In genomic region chr21:27403011-27403410, GRCh38 we compare ENCODE assay signal across 19 cellular contexts.
DNase-seq lines count a peak whose midpoint lies in the region; ATAC-seq, FAIRE-seq and TF ChIP-seq lines count a peak whose summit lies in the region.
"Had no signal": no experiment of that assay in that cellular context is flagged by ENCODE, and none has a peak within 500 bp of the region (broad histone marks: within the 10 kb centered on the region; RNA-seq: fewer than 3 reads in every experiment).

No MANE protein-coding gene starts in this region.

- ATAC-seq in IMR-90 (ENCODE audit: low read depth) (no peak), WTC11 (no peak), HG02588 (IDR thresholded peaks at IDR 0.05; ENCODE audit: unreplicated experiment) (no peak)
- ATAC-seq: CD8-positive, alpha-beta T cell; HCT116 had no signal

- H4K91ac ChIP-seq in IMR-90 (ENCODE audit: insufficient read depth, low read depth, low read length) = no peak overlapping the region

- DNase-seq in IMR-90 (no peak), WTC11 (ENCODE audit: low spot score) (no peak), keratinocyte (ENCODE audit: low read depth, low spot score) (no peak), NCI-H2196 treated with DMSO at 0.1 percent for 48 hours (lab: John Stamatoyannopoulos, UW; ENCODE audit: unreplicated experiment) (no peak), brain microvascular endothelial cell (no peak)
- DNase-seq: Caco-2; CD4-positive, CD25-positive, alpha-beta regulatory T cell; CD8-positive, alpha-beta T cell; DMS153; DND-41; GM23248; H9 had no signal

- TF ChIP-seq POLR2A in IMR-90 (IDR thresholded peaks at IDR 0.05; ENCODE audit: low read depth, low read length) = no peak

- H3K79me2 ChIP-seq in keratinocyte (ENCODE audit: control insufficient read depth, insufficient read depth, low read length) = no peaks in the 10 kb centered on the region

- no peak overlapping the region for H3K18ac ChIP-seq in IMR-90 (ENCODE audit: low read depth, low read length)

- TF ChIP-seq RAD21 in IMR-90 (IDR thresholded peaks at IDR 0.05; ENCODE audit: low read length) = no peak

- H3K9me3 ChIP-seq in IMR-90 (ENCODE audit: control insufficient read depth, insufficient read depth, low read length) (no peaks in the 10 kb centered on the region), keratinocyte (ENCODE audit: control insufficient read depth, low read depth, low read length) (no peaks in the 10 kb centered on the region)
- H3K9me3 ChIP-seq: BLaER1, Caco-2 had no signal

- H3K27ac ChIP-seq in IMR-90 (ENCODE audit: insufficient read depth, low read length) (no peak overlapping the region), keratinocyte (ENCODE audit: control insufficient read depth, insufficient read depth, low read length) (no peak overlapping the region), brain microvascular endothelial cell (no peak overlapping the region)
- H3K27ac ChIP-seq: 22Rv1, BLaER1, C4-2B, GM23248 had no signal

- H3K23ac ChIP-seq in IMR-90 (ENCODE audit: low read depth, low read length) = no peak overlapping the region

- no peak overlapping the region for H2BK120ac ChIP-seq in IMR-90 (ENCODE audit: low read depth, low read length)

- H3K27me3 ChIP-seq in IMR-90 (ENCODE audit: control insufficient read depth, insufficient read depth, low read length) = no peaks in the 10 kb centered on the region
- no peaks in the 10 kb centered on the region for H3K27me3 ChIP-seq in keratinocyte (ENCODE audit: control insufficient read depth, extremely low read depth, insufficient read depth, low read length)
- no peaks in the 10 kb centered on the region for H3K27me3 ChIP-seq in brain microvascular endothelial cell (replicated peaks)
- H3K27me3 ChIP-seq: BLaER1 had no signal

- no peak overlapping the region; the same call in 1 of the 2 replicates for H3K14ac ChIP-seq in IMR-90 (replicated peaks; ENCODE audit: low read depth, low read length)

- H4K20me1 ChIP-seq in IMR-90 (ENCODE audit: insufficient read depth, low read length) (no peaks in the 10 kb centered on the region), keratinocyte (ENCODE audit: control insufficient read depth, extremely low read depth, insufficient read depth, low read length) (no peaks in the 10 kb centered on the region)
- H4K20me1 ChIP-seq: BLaER1 had no signal

- no peaks in the 10 kb centered on the region for H3K36me3 Mint-ChIP-seq in WTC11
- H3K36me3 Mint-ChIP-seq: CD4-positive, CD25-positive, alpha-beta regulatory T cell; CD8-positive, alpha-beta T cell had no signal

- H3K27ac Mint-ChIP-seq in WTC11 = no peak overlapping the region
- H3K27ac Mint-ChIP-seq: B cell; CD4-positive, CD25-positive, alpha-beta regulatory T cell; CD8-positive, alpha-beta T cell; H9 had no signal

- H3K9ac ChIP-seq in IMR-90 (ENCODE audit: low read depth, low read length) (no peak overlapping the region), keratinocyte (ENCODE audit: control insufficient read depth, extremely low read depth, insufficient read depth, low read length) (no peak overlapping the region)
- H3K9ac ChIP-seq: BLaER1, GM23248 had no signal

- H3K4me3 Mint-ChIP-seq in WTC11 = no peak overlapping the region
- H3K4me3 Mint-ChIP-seq: B cell; CD4-positive, CD25-positive, alpha-beta regulatory T cell; CD8-positive, alpha-beta T cell; H9 had no signal

- H3K4me1 Mint-ChIP-seq in WTC11 = peaks cover 27% of the 10 kb centered on the region
- H3K4me1 Mint-ChIP-seq: B cell; CD4-positive, CD25-positive, alpha-beta regulatory T cell had no signal

- no peaks in the 10 kb centered on the region for H3K79me1 ChIP-seq in IMR-90 (ENCODE audit: low read depth in 1 of 2, low read length in 2 of 2)

- dilution Hi-C loops in IMR-90 (cut with HindIII; ENCODE audit: low sequenced_read_pairs, unreplicated experiment) = no loop called here
- dilution Hi-C loops in keratinocyte (cut with MboI; ENCODE audit: extremely low pct_ligation_motif_present, low sequenced_read_pairs) = no loop called here

- no CpG with 5 or more reads among the region's 3 CpGs for WGBS in IMR-90 (ENCODE audit: extremely low coverage in 2 of 2, insufficient read length in 1 of 2), 2 experiments

- H3K56ac ChIP-seq in IMR-90 (ENCODE audit: extremely low read depth, insufficient read depth, low read length) = no peak overlapping the region

- H3K4ac ChIP-seq in IMR-90 (ENCODE audit: low read depth, low read length) = no peak overlapping the region

- H3K36me3 ChIP-seq in IMR-90 (ENCODE audit: control insufficient read depth, insufficient read depth, low read length) (no peaks in the 10 kb centered on the region), keratinocyte (ENCODE audit: control insufficient read depth in 2 of 2, extremely low read depth in 1 of 2, insufficient read depth in 2 of 2, low read length in 2 of 2) (no peaks in the 10 kb centered on the region), brain microvascular endothelial cell (replicated peaks) (no peaks in the 10 kb centered on the region)
- H3K36me3 ChIP-seq: BLaER1 had no signal

- FAIRE-seq in keratinocyte (lab: Jason Lieb, UNC) = no peak
- FAIRE-seq: GM12892 had no signal

- H3K4me3 ChIP-seq in IMR-90 (ENCODE audit: insufficient read depth, low read depth, low read length) (no peak overlapping the region), keratinocyte (ENCODE audit: control insufficient read depth in 2 of 3, extremely low read depth in 1 of 3, insufficient read depth in 2 of 3, low read depth in 1 of 3, low read length in 3 of 3) (no peak overlapping the region), brain microvascular endothelial cell (ENCODE audit: low read depth, low read length) (no peak overlapping the region)
- H3K4me3 ChIP-seq: BLaER1, GM23248 had no signal

- peak overlapping the region in 1 of 2 experiments; percentile 37; a peak in 1 of 4 replicates for H4K8ac ChIP-seq in IMR-90 (ENCODE audit: low read depth in 2 of 2, low read length in 2 of 2)

- H2BK20ac ChIP-seq in IMR-90 (ENCODE audit: low read depth, low read length) = no peak overlapping the region

- H2BK15ac ChIP-seq in IMR-90 (ENCODE audit: low read depth, low read length) = 0 out of 3 replicates have a peak overlapping the region, but pooled peaks have one; percentile 48

- H2AFZ ChIP-seq in IMR-90 (replicated peaks; ENCODE audit: low read length, poor library complexity) (no peak overlapping the region), keratinocyte (ENCODE audit: control insufficient read depth, low read length) (peak overlapping the region; percentile 13)
- H2AFZ ChIP-seq: GM23248 had no signal

- H3K4me1 ChIP-seq in IMR-90 (ENCODE audit: control insufficient read depth, insufficient read depth, low read length) = 0 out of 2 replicates have a peak, but pooled peaks cover 1% of the 10 kb centered on the region
- H3K4me1 ChIP-seq in keratinocyte (ENCODE audit: control insufficient read depth, extremely low read depth, insufficient read depth, low read length) = no peaks in the 10 kb centered on the region
- H3K4me1 ChIP-seq: BLaER1, Caco-2 had no signal

- no peaks in the 10 kb centered on the region for H3K27me3 Mint-ChIP-seq in WTC11 (ENCODE audit: low read depth)
- H3K27me3 Mint-ChIP-seq: B cell; CD4-positive, CD25-positive, alpha-beta regulatory T cell had no signal

- CTCF ChIA-PET in IMR-90 (lab: Yijun Ruan, JAX) (interaction anchor here (0.6 kb wide), 1 partner anchor 383 kb away, joined by 3 read pairs; no protein-coding TSS in a partner anchor), WTC11 (lab: Charles Lee) (no interaction called here)

- no peak overlapping the region for H2BK5ac ChIP-seq in IMR-90 (ENCODE audit: low read depth, low read length, poor library complexity, severe bottlenecking)

- H3K9me1 ChIP-seq in IMR-90 (ENCODE audit: insufficient read depth, low read length) (0 out of 2 replicates have a peak, but pooled peaks cover 2% of the 10 kb centered on the region), keratinocyte (ENCODE audit: control insufficient read depth, extremely low read depth, insufficient read depth, low read length) (no peaks in the 10 kb centered on the region)

- H2AK5ac ChIP-seq in IMR-90 (ENCODE audit: low read depth, low read length) = no peak overlapping the region

- no peaks in the 10 kb centered on the region for H3K9me3 Mint-ChIP-seq in WTC11
- H3K9me3 Mint-ChIP-seq: H9 had no signal

- TF ChIP-seq CTCF in IMR-90 (conservative IDR thresholded peaks at IDR 0.05; ENCODE audit: low read depth, low read length) = no peak
- no peak for TF ChIP-seq CTCF in WTC11 (IDR thresholded peaks at IDR 0.05)
- no peak for TF ChIP-seq CTCF in keratinocyte (optimal IDR thresholded peaks at IDR 0.05 in 1 of 3, IDR thresholded peaks at IDR 0.05 in 1 of 3, conservative IDR thresholded peaks at IDR 0.05 in 1 of 3; ENCODE audit: extremely low read depth in 1 of 3, insufficient read depth in 2 of 3, low read length in 3 of 3)
- no peak for TF ChIP-seq CTCF in brain microvascular endothelial cell (IDR thresholded peaks at IDR 0.05; ENCODE audit: low read depth, low read length, missing control alignments)

- in situ Hi-C loops in IMR-90 (cut with MboI; ENCODE audit: low sequenced_read_pairs) (no loop called here), brain microvascular endothelial cell (cut with HindIII; ENCODE audit: low pct_ligation_motif_present, low sequenced_read_pairs) (no loop called here)

- H3K4me2 ChIP-seq in IMR-90 (ENCODE audit: low read depth, low read length) (no peak overlapping the region), keratinocyte (ENCODE audit: control insufficient read depth, extremely low read depth, insufficient read depth, low read depth, low read length) (no peak overlapping the region)
- H3K4me2 ChIP-seq: BLaER1 had no signal

- H2AK9ac ChIP-seq in IMR-90 (replicated peaks; ENCODE audit: low read depth, low read length, poor library complexity) = no peak overlapping the region

- H4K5ac ChIP-seq in IMR-90 (ENCODE audit: low read depth, low read length) = no peak overlapping the region

- BruUV-seq in IMR-90 (replicated peaks; lab: Mats Ljungman, UMichigan) = no TSS peak

- intact Hi-C loops in IMR-90 (cut with micrococcal nuclease) = no loop called here

- POLR2A ChIA-PET in IMR-90 (lab: Charles Lee; ENCODE audit: unreplicated experiment) (no interaction called here), WTC11 (lab: Charles Lee) (no interaction called here)

TF ChIP-seq in WTC11, 78 proteins besides CTCF, POLR2A, EP300 and RAD21:
- TF ChIP-seq ZNF416 (CRISPR knock-in tag; IDR thresholded peaks at IDR 0.05) (no peak), HMGA2 (CRISPR knock-in tag; IDR thresholded peaks at IDR 0.05) (peak; percentile 53; the same call in 1 of the 2 replicates)
TF ChIP-seq in WTC11: peak in this region for 1.
